In the genomic region with DNA sequence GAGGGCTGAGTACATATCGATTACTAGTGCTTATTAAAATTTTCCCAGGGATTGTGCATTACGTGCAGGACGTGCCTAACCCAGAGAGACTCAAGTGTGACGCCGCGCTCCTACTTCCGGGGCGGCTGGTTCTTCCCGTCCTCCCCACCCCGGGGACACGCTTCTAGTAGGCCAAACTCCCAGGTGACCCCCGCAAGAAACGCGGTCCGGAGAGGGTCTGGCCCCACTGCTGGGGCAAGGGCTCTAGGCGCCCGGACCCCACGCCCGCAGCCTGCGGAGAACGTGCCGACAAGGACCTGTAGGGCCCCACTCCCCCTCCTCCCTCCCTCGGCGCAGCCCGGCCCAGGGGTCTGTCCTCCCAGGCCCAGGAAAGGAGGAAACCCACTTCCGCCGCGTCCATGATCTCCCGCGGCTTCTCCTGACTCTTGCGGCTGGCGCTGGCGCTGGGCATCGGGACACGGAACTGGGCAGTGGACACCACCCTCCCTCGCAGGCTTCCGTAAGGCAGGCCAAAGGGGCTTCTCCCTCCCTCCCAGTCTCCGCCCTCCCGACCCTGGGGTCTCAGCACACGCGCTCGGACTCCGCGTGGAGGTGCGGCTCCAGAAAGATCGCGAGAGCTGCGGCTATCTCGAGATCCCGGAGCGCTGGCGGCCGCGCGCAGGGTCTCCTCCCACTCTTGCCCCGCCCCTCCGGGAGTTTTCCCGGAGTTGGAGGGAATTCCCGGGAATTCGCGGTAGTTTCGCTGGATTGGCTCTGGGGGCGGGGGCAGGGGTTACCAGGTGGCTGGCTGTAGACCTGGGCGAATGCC, we compare ENCODE assay signal across 8 cellular contexts. TPM values are rescaled to one million over a fixed set of nuclear protein-coding genes. Genes with fewer than 3 reads are reported as not detected.
DNase-seq lines count a peak whose midpoint lies in the region; ATAC-seq and TF ChIP-seq lines count a peak whose summit lies in the region.

A gene (minus strand): TSS at position 609 of the 808 bp plus-strand sequence. CDS start 158 bp downstream, at position 451.

- ATAC-seq in HG03457 (IDR thresholded peaks at IDR 0.05; ENCODE audit: unreplicated experiment) = peak; percentile 72

- H3K36me3 ChIP-seq in BLaER1 = peaks cover 26% of the 10 kb centered on the region
- H3K36me3 ChIP-seq in colonic mucosa = no peaks in the 10 kb centered on the region

- peak within 1 kb of the TSS; percentile 99 for H3K27ac ChIP-seq in BLaER1
- peak within 1 kb of the TSS; percentile 96 for H3K27ac ChIP-seq in colonic mucosa

- H3K4me2 ChIP-seq in BLaER1 = peak within 1 kb of the TSS; percentile 84

- H3K4me1 ChIP-seq in BLaER1 = peaks cover 70% of the 10 kb centered on the region
- no peaks in the 10 kb centered on the region for H3K4me1 ChIP-seq in colonic mucosa

- intact Hi-C loops in colonic mucosa (cut with DNase I) = no loop called here

- peaks cover 7% of the 10 kb centered on the region; the same call in 1 of the 2 replicates for H4K20me1 ChIP-seq in BLaER1

- H3K27me3 ChIP-seq in BLaER1 (no peaks in the 10 kb centered on the region), colonic mucosa (no peaks in the 10 kb centered on the region)

- H3K4me3 ChIP-seq in BLaER1 = peak within 1 kb of the TSS; percentile 94
- peak within 1 kb of the TSS; percentile 88 for H3K4me3 ChIP-seq in colonic mucosa

- H3K9ac ChIP-seq in BLaER1 = peak within 1 kb of the TSS; percentile 98
- H3K9ac ChIP-seq in colonic mucosa (ENCODE audit: low read depth in 2 of 2, low read length in 2 of 2) = peak within 1 kb of the TSS; percentile 97 to 99

- peak; percentile 62 for DNase-seq in GM19240 (ENCODE audit: insufficient read length, low spot score)
- peak; percentile 95 to 98 for DNase-seq in NCI-H524 (lab: John Stamatoyannopoulos, UW)
- peak; percentile 77 to 80 for DNase-seq in activated CD4-positive, alpha-beta T cell treated with anti-CD3 and anti-CD28 coated beads for 4 hours
- peak; percentile 96 for DNase-seq in colonic mucosa
- peak; percentile 97 for DNase-seq in kidney tubule cell (ENCODE audit: low spot score)
- DNase-seq in stimulated activated CD4-positive, alpha-beta T cell treated with anti-CD3 and anti-CD28 coated beads, Interleukin-1b, Interleukin-23, amount 100 ng/mL, for 1 hour (ENCODE audit: low read depth in 2 of 2) = peak; percentile 32 to 61

- H3K9me3 ChIP-seq in BLaER1 (0 out of 2 replicates have a peak, but pooled peaks cover 7% of the 10 kb centered on the region), colonic mucosa (no peaks in the 10 kb centered on the region)

- no peak for TF ChIP-seq CTCF in colonic mucosa (IDR thresholded peaks at IDR 0.05)

RNA-seq across cellular contexts. Expression of the gene that starts here (rescaled TPM):
- total RNA-seq in colonic mucosa = 10 to 100 TPM; 52.4 to 80.7 TPM

Comparison
In these comparisons a context has a peak if more than half of its experiments do, and no peak if none do; other contexts are left out.
1. Peak in every context shown above with its lines: DNase-seq, ATAC-seq, H3K4me3 ChIP-seq and H3K27ac ChIP-seq.
2. DNase-seq: peak in every context shown above with its lines; median percentile 97 in kidney tubule cell; 96 in NCI-H524; 96 in colonic mucosa; 78 in activated CD4-positive, alpha-beta T cell treated with anti-CD3 and anti-CD28 coated beads for 4 hours; 62 in GM19240; 46 in stimulated activated CD4-positive, alpha-beta T cell treated with anti-CD3 and anti-CD28 coated beads, Interleukin-1b, Interleukin-23, amount 100 ng/mL, for 1 hour.